Comparison of ENCODE assay signal across 1 cellular context in the genomic region with DNA sequence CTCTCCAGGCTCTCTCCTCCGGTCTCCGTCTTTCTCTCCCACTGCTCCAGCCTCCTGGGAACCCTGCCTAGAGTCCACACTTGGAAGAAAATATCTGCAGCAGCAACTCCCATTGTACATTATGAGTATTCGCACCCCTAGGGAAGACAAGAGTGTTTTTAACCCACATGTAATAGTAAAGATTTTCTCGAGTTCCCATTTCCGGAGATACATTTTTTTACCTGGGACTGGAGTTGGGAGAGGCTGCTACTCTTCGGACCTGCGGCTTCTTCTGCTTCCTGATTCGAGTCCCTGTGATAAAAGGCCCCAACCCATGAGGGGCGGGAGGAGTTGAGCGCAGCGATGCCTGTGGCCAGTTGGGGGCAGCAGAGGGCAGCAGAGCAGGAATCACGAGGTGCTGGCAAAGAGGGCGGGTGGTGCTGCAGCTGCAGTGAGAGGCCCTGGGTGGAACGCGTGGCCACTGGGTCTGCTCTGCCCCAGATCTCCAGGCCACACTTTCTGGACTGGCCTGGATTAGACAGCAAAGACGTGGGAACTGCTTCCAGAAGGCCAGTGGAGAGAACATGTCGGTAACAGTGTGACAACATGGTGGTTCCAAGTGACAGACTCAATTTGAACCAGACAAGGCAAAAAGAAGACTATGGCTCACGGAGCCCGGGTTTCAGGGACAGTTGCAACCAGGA.
A peak's percentile ranks its signal among the peaks of the same experiment; 100 is the strongest.
TF ChIP-seq lines count a peak whose summit lies in the region.

No MANE protein-coding gene starts in this region.

TF ChIP-seq in SK-N-SH, 30 proteins besides CTCF, POLR2A, EP300 and RAD21 (continued from another document):
- TF ChIP-seq, protein P1, sequence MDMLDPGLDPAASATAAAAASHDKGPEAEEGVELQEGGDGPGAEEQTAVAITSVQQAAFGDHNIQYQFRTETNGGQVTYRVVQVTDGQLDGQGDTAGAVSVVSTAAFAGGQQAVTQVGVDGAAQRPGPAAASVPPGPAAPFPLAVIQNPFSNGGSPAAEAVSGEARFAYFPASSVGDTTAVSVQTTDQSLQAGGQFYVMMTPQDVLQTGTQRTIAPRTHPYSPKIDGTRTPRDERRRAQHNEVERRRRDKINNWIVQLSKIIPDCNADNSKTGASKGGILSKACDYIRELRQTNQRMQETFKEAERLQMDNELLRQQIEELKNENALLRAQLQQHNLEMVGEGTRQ (IDR thresholded peaks at IDR 0.05; ENCODE audit: borderline replicate concordance, low read depth, low read length): no peak
- TF ChIP-seq FOXM1 (IDR thresholded peaks at IDR 0.05; ENCODE audit: low read depth): no peak
- no peak for TF ChIP-seq TAF1 (IDR thresholded peaks at IDR 0.05; ENCODE audit: borderline replicate concordance, low read depth, low read length)
- no peak for TF ChIP-seq SIN3A (IDR thresholded peaks at IDR 0.05; ENCODE audit: borderline replicate concordance, low read depth, low read length)
- peak; percentile 73; the same call in 1 of the 2 replicates for TF ChIP-seq SMC3 (IDR thresholded peaks at IDR 0.05; ENCODE audit: low read depth, low read length)
- no peak for TF ChIP-seq MAX (IDR thresholded peaks at IDR 0.05; ENCODE audit: low read depth)
- TF ChIP-seq TEAD4 (IDR thresholded peaks at IDR 0.05; ENCODE audit: borderline replicate concordance, insufficient read depth): no peak
- TF ChIP-seq RCOR1 (IDR thresholded peaks at IDR 0.05; ENCODE audit: low read length): 0 out of 2 replicates have a peak, but pooled peaks have one; percentile 19
